ENCODE assay signal across 12 cellular contexts in genomic region chr1:225939097-225939938, GRCh38. TPM values are rescaled to one million over a fixed set of nuclear protein-coding genes. Genes with fewer than 3 reads are reported as not detected.
A peak's percentile ranks its signal among the peaks of the same experiment; 100 is the strongest.
DNase-seq lines count a peak whose midpoint lies in the region; ATAC-seq and TF ChIP-seq lines count a peak whose summit lies in the region.
"Not testable (repeated sequence)": the region's sequence is repeated elsewhere in the genome, so short reads cannot be mapped to it uniquely, and the experiment has no call there.
"Had no signal": no experiment of that assay in that cellular context is flagged by ENCODE, and none has a peak within 500 bp of the region (broad histone marks: within the 10 kb centered on the region; RNA-seq: fewer than 3 reads in every experiment).

No MANE protein-coding gene starts in this region.

- H4K91ac ChIP-seq in neuronal stem cell (ENCODE audit: low read depth, low read length, poor library complexity), result not testable (repeated sequence)

- not testable (repeated sequence) for H3K27me3 ChIP-seq in H7 (ENCODE audit: control insufficient read depth, insufficient read depth, low read length); foreskin keratinocyte; iPS-18a (ENCODE audit: control insufficient read depth, insufficient read depth, low read length); neuronal stem cell (ENCODE audit: control insufficient read depth in 3 of 3, insufficient read depth in 3 of 3, low read depth in 1 of 3, low read length in 3 of 3)
- H3K27me3 ChIP-seq in left lung, result peaks cover 0 to 10% of the 10 kb centered on the region in 2 donors
- peaks cover 0 to 13% (median 0%) of the 10 kb centered on the region in 7 donors for H3K27me3 ChIP-seq in spleen (replicated peaks in 1 of 7)

- not testable (repeated sequence) for H3K9me3 ChIP-seq in iPS-18a (ENCODE audit: control insufficient read depth, low read depth, low read length); left lung; neuronal stem cell (replicated peaks in 1 of 2; ENCODE audit: control insufficient read depth in 2 of 2, insufficient read depth in 1 of 2, low read depth in 1 of 2, low read length in 2 of 2); spleen

- not testable (repeated sequence) for H3K4ac ChIP-seq in neuronal stem cell (ENCODE audit: low read length)

- H3K9ac ChIP-seq in iPS-18a (ENCODE audit: low read length), result not testable (repeated sequence)
- H3K9ac ChIP-seq in neuronal stem cell (ENCODE audit: low read depth, low read length, poor library complexity), result peak overlapping the region; percentile 75

- ATAC-seq in foreskin keratinocyte (peak; percentile 32), left lung (peak; percentile 51)

- H3K14ac ChIP-seq in neuronal stem cell (ENCODE audit: low read length), result not testable (repeated sequence)

- H3K18ac ChIP-seq in neuronal stem cell (ENCODE audit: low read length), result peak overlapping the region; percentile 38

- peak overlapping the region; percentile 90 for H3K23ac ChIP-seq in neuronal stem cell (ENCODE audit: low read depth, low read length, poor library complexity)

- peak overlapping the region; percentile 44 for H3K4me2 ChIP-seq in neuronal stem cell (ENCODE audit: insufficient read depth, low read length, poor library complexity, severe bottlenecking)

- intact Hi-C loops in left lung (cut with DNase I); spleen (cut with DNase I; ENCODE audit: low total_unique reads): not testable (repeated sequence)

- not testable (repeated sequence) for H2BK5ac ChIP-seq in neuronal stem cell (ENCODE audit: low read length)

- TF ChIP-seq POLR2A in spleen (IDR thresholded peaks at IDR 0.05), result not testable (repeated sequence)

- no CpG with 5 or more reads among the region's 69 CpGs for WGBS in neuronal stem cell (ENCODE audit: extremely low coverage in 2 of 2, insufficient read length in 2 of 2, insufficient replicate concordance in 1 of 2), 2 donors
- WGBS in spleen, 5 donors, result 55 to 84% (median 61%) methylated on average over 18 to 64 of the region's 69 CpGs

- H3K27ac ChIP-seq in foreskin keratinocyte; iPS-18a (ENCODE audit: low read length); left lung; neuronal stem cell (replicated peaks; ENCODE audit: low read length); spleen: not testable (repeated sequence)

- DNase-seq in H7 (peak; percentile 88), activated gamma-delta T cell (lab: John Stamatoyannopoulos, UW) (peak; percentile 18), spleen (peak; percentile 70)
- DNase-seq in foreskin keratinocyte; left lung; neuronal stem cell (ENCODE audit: low spot score): not testable (repeated sequence)

- not testable (repeated sequence) for H4K8ac ChIP-seq in neuronal stem cell (ENCODE audit: low read depth, low read length)

- not testable (repeated sequence) for H2BK15ac ChIP-seq in neuronal stem cell (ENCODE audit: low read length)

- H2BK12ac ChIP-seq in neuronal stem cell (ENCODE audit: low read length), result not testable (repeated sequence)

- H2BK120ac ChIP-seq in neuronal stem cell (ENCODE audit: low read depth, low read length), result not testable (repeated sequence)

- H3K79me1 ChIP-seq in neuronal stem cell (ENCODE audit: low read depth, low read length), result not testable (repeated sequence)

- peak overlapping the region; percentile 11 for H2AK5ac ChIP-seq in neuronal stem cell (ENCODE audit: low read depth, low read length)

- not testable (repeated sequence) for TF ChIP-seq CTCF in foreskin keratinocyte (conservative IDR thresholded peaks at IDR 0.05); left lung (IDR thresholded peaks at IDR 0.05); spleen (IDR thresholded peaks at IDR 0.05 in 8 of 11, conservative IDR thresholded peaks at IDR 0.05 in 3 of 11)

- H3K4me3 ChIP-seq in H7 (ENCODE audit: insufficient read depth, low read depth, low read length) (peak overlapping the region; percentile 59), iPS-18a (ENCODE audit: low read length) (peak overlapping the region; percentile 43), neuronal stem cell (ENCODE audit: low read length in 2 of 2) (peak overlapping the region in 1 of 2 donors; percentile 64), spleen (peak overlapping the region in 2 of 8 donors; percentile 15 to 40)
- H3K4me3 ChIP-seq in left lung, result not testable (repeated sequence)

- not testable (repeated sequence) for H3K36me3 ChIP-seq in H7 (replicated peaks; ENCODE audit: control insufficient read depth, insufficient read depth, low read length); iPS-18a (ENCODE audit: control insufficient read depth, low read depth, low read length); left lung; neuronal stem cell (replicated peaks in 1 of 2; ENCODE audit: control insufficient read depth in 2 of 2, insufficient read depth in 2 of 2, low read length in 2 of 2); spleen

- not testable (repeated sequence) for H3K4me1 ChIP-seq in foreskin keratinocyte; iPS-18a (ENCODE audit: control insufficient read depth, low read depth, low read length)
- H3K4me1 ChIP-seq in left lung (peaks cover 0 to 19% of the 10 kb centered on the region in 2 donors), neuronal stem cell (ENCODE audit: control insufficient read depth in 2 of 2, insufficient read depth in 1 of 2, low read depth in 1 of 2, low read length in 2 of 2) (peaks cover 17 to 18% of the 10 kb centered on the region in 2 donors), spleen (peaks cover 0 to 23% (median 12%) of the 10 kb centered on the region in 6 donors)

- H2AFZ ChIP-seq in neuronal stem cell (ENCODE audit: low read length), result not testable (repeated sequence)

RNA-seq across cellular contexts. Expression of gene LEFTY2, which starts 1.7 kb away (rescaled TPM):
- 971 and 2,272 TPM in 2 replicates for total RNA-seq in H7 (2014; rRNA removed; shearing (Covaris generic))
- total RNA-seq in foreskin keratinocyte (not detected in 2 replicates), left lung (under 1 TPM in 1 of 2 donors, not detected in 1; 0.17 TPM), spleen (under 1 TPM in 3 of 7 donors, not detected in 4; 0.34 to 0.54 (median 0.37) TPM)
- polyA plus RNA-seq in foreskin keratinocyte (not detected in 2 replicates), spleen (under 1 TPM; 0.06 to 0.65 (median 0.11) TPM)
- polyA plus RNA-seq in neuronal stem cell (2013, experiment 1 of 2), result 0.11 TPM
- 0.10 TPM for polyA plus RNA-seq in neuronal stem cell (2013, experiment 2 of 2)
- total RNA-seq: GM12878, HT-29, LHCN-M2, PC-9 had no signal
- polyA plus RNA-seq: A549, GM12878 had no signal

RNA-seq across cellular contexts. Expression of gene PYCR2, which starts 15.3 kb away (rescaled TPM):
- 308 and 356 TPM in 2 replicates for total RNA-seq in H7 (2014; rRNA removed; shearing (Covaris generic))
- total RNA-seq in foreskin keratinocyte (51.2 and 51.3 TPM in 2 replicates), left lung (10 to 100 TPM; 52.7 to 59.8 TPM), spleen (10 to 100 TPM; 50.0 to 72.8 (median 67.6) TPM)
- polyA plus RNA-seq in foreskin keratinocyte (56.8 and 68.5 TPM in 2 replicates), spleen (10 to 100 TPM; 68.1 to 80.4 (median 79.9) TPM)
- polyA plus RNA-seq in neuronal stem cell (2013, experiment 1 of 2), result 52.5 TPM
- polyA plus RNA-seq in neuronal stem cell (2013, experiment 2 of 2), result 54.2 TPM

RNA-seq across cellular contexts. Expression of gene LEFTY1, which starts 50.4 kb away (rescaled TPM):
- 2,746 and 3,860 TPM in 2 replicates for total RNA-seq in H7 (2014; rRNA removed; shearing (Covaris generic))
- total RNA-seq in foreskin keratinocyte (not detected in 2 replicates), left lung (under 1 TPM in 1 of 2 donors, not detected in 1; 0.61 TPM), spleen (under 1 TPM in 4 of 7 donors, not detected in 3; 0.34 to 0.95 (median 0.48) TPM)
- polyA plus RNA-seq in foreskin keratinocyte (not detected in 2 replicates), spleen (under 1 TPM; 0.06 to 0.09 (median 0.09) TPM)
- 0.33 TPM for polyA plus RNA-seq in neuronal stem cell (2013, experiment 1 of 2)
- polyA plus RNA-seq in neuronal stem cell (2013, experiment 2 of 2), result 0.21 TPM
- total RNA-seq: LHCN-M2, PC-9 had no signal

RNA-seq across cellular contexts. Expression of gene TMEM63A, which starts 57.1 kb away (rescaled TPM):
- total RNA-seq in H7 (2014; rRNA removed; shearing (Covaris generic)), result 101 and 154 TPM in 2 replicates
- total RNA-seq in foreskin keratinocyte, result 12.0 and 13.5 TPM in 2 replicates
- polyA plus RNA-seq in foreskin keratinocyte, result 9.3 and 9.4 TPM in 2 replicates
- 10 to 100 TPM; 77.4 to 98.5 TPM for total RNA-seq in left lung
- polyA plus RNA-seq in neuronal stem cell (2013, experiment 1 of 2), result 9.6 TPM
- polyA plus RNA-seq in neuronal stem cell (2013, experiment 2 of 2), result 8.6 TPM
- 100 to 1,000 TPM in 5 of 7 donors, 10 to 100 TPM in 2; 93.9 to 143 (median 122) TPM for total RNA-seq in spleen
- 10 to 100 TPM; 15.0 to 47.4 (median 23.6) TPM for polyA plus RNA-seq in spleen

RNA-seq across cellular contexts. Expression of gene SDE2, which starts 59.8 kb away (rescaled TPM):
- 34.4 and 38.4 TPM in 2 replicates for total RNA-seq in H7 (2014; rRNA removed; shearing (Covaris generic))
- total RNA-seq in foreskin keratinocyte (14.5 and 15.3 TPM in 2 replicates), left lung (10 to 100 TPM; 15.8 to 17.1 TPM), spleen (10 to 100 TPM; 18.4 to 23.6 (median 21.7) TPM)
- polyA plus RNA-seq in foreskin keratinocyte (3.9 and 4.7 TPM in 2 replicates), spleen (1 to 10 TPM; 4.6 to 9.9 (median 5.6) TPM)
- 7.9 TPM for polyA plus RNA-seq in neuronal stem cell (2013, experiment 1 of 2)
- polyA plus RNA-seq in neuronal stem cell (2013, experiment 2 of 2), result 8.1 TPM

Comparison
In these comparisons a context has a peak if more than half of its experiments do, and no peak if none do; other contexts are left out.
1. RNA of gene LEFTY2, which starts 1.7 kb away (total RNA-seq): 971 to 2,272 TPM in H7; 0.34 to 0.54 TPM in spleen, 0.17 TPM in left lung and not detected in foreskin keratinocyte; every median in the first group is over 100 times any median in the second.
2. RNA of gene LEFTY1, which starts 50.4 kb away (total RNA-seq): 2,746 to 3,860 TPM in H7; 0.61 TPM in left lung, 0.34 to 0.95 TPM in spleen and not detected in foreskin keratinocyte; every median in the first group is over 1,000 times any median in the second.